In genomic region chr3:71066849-71067261, GRCh38 we compare ENCODE assay signal across 8 cellular contexts.
A peak's percentile ranks its signal among the peaks of the same experiment; 100 is the strongest.
DNase-seq lines count a peak whose midpoint lies in the region; ATAC-seq and TF ChIP-seq lines count a peak whose summit lies in the region.

No MANE protein-coding gene starts in this region.

- ATAC-seq in HG02571 (IDR thresholded peaks at IDR 0.05; ENCODE audit: unreplicated experiment) (no peak), GM19463 (IDR thresholded peaks at IDR 0.05; ENCODE audit: unreplicated experiment) (no peak)

- no peak overlapping the region for H3K4me3 ChIP-seq in fibroblast of villous mesenchyme (ENCODE audit: low read depth, low read length)

- DNase-seq in activated T-cell treated with anti-CD3 and anti-CD28 coated beads for 48 hours (ENCODE audit: low read depth) = peak; percentile 25
- no peak for DNase-seq in activated T-cell treated with anti-CD3 and anti-CD28 coated beads for 4 hours
- peak; percentile 58 to 60 for DNase-seq in activated CD4-positive, alpha-beta T cell treated with anti-CD3 and anti-CD28 coated beads for 4 hours
- DNase-seq in fibroblast of villous mesenchyme (ENCODE audit: low read depth) = peak; percentile 85
- DNase-seq in stimulated activated CD4-positive, alpha-beta T cell treated with anti-CD3 and anti-CD28 coated beads, Interleukin-4, amount 100 ng/mL, for 1 hour = peak; percentile 50
- DNase-seq in GM20000 (ENCODE audit: low spot score) = no peak

- no peak for TF ChIP-seq CTCF in fibroblast of villous mesenchyme (IDR thresholded peaks at IDR 0.05; ENCODE audit: insufficient read depth, low read depth, low read length)
- TF ChIP-seq CTCF in GM20000 (IDR thresholded peaks at IDR 0.05; ENCODE audit: extremely low read depth, missing control alignments) = no peak

Comparison
In these comparisons a context has a peak if more than half of its experiments do, and no peak if none do; other contexts are left out.
1. DNase-seq: peak in activated T-cell treated with anti-CD3 and anti-CD28 coated beads for 48 hours (single experiment), activated CD4-positive, alpha-beta T cell treated with anti-CD3 and anti-CD28 coated beads for 4 hours (2 of 2), fibroblast of villous mesenchyme (single experiment) and stimulated activated CD4-positive, alpha-beta T cell treated with anti-CD3 and anti-CD28 coated beads, Interleukin-4, amount 100 ng/mL, for 1 hour (single experiment); none in activated T-cell treated with anti-CD3 and anti-CD28 coated beads for 4 hours (single experiment) and GM20000 (single experiment).